In the genomic region with DNA sequence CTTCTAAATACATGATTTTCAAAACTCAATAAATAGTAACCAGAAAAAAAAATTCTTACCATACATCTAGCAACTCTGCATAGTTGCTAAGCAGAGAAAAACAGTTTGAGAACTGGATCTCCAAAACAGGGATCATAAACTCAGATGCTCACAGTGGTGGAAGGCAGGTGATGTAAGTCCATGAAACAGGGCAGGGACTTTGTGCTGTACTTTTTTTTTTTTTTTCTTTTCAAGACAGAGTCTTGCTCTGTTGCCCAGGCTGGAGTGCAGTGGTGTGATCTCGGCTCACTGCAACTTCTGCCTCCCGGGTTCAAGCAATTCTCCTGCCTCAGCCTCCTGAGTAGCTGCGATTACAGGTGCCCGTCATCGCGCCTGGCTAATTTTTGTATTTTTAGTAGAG, we compare ENCODE assay signal across 3 cellular contexts. TPM values are rescaled to one million over a fixed set of nuclear protein-coding genes. Genes with fewer than 3 reads are reported as not detected.
"Had no signal": no experiment of that assay in that cellular context is flagged by ENCODE, and none has a peak within 500 bp of the region (broad histone marks: within the 10 kb centered on the region; RNA-seq: fewer than 3 reads in every experiment).

No MANE protein-coding gene starts in this region.

RNA-seq across cellular contexts. Expression of a gene that starts 5.0 kb away (rescaled TPM):
- total RNA-seq: LHCN-M2, MCF 10A, SJSA1 had no signal
